1 cellular context compared by ENCODE assay signal in genomic region chr17:43626066-43626465, GRCh38.
A peak's percentile ranks its signal among the peaks of the same experiment; 100 is the strongest.
TF ChIP-seq lines count a peak whose summit lies in the region.

No MANE protein-coding gene starts in this region.

TF ChIP-seq in HepG2, 621 proteins besides CTCF, POLR2A, EP300 and RAD21 (continued from another document):
- TF ChIP-seq ZNF770 (CRISPR knock-in tag; IDR thresholded peaks at IDR 0.05) (peak; percentile 85), NKX3-1 (CRISPR knock-in tag; IDR thresholded peaks at IDR 0.05) (no peak), CC2D1A (CRISPR knock-in tag; IDR thresholded peaks at IDR 0.05) (no peak), TIGD3 (CRISPR knock-in tag; IDR thresholded peaks at IDR 0.05; ENCODE audit: borderline replicate concordance) (no peak)
